Comparison of ENCODE assay signal across 12 cellular contexts in the genomic region with DNA sequence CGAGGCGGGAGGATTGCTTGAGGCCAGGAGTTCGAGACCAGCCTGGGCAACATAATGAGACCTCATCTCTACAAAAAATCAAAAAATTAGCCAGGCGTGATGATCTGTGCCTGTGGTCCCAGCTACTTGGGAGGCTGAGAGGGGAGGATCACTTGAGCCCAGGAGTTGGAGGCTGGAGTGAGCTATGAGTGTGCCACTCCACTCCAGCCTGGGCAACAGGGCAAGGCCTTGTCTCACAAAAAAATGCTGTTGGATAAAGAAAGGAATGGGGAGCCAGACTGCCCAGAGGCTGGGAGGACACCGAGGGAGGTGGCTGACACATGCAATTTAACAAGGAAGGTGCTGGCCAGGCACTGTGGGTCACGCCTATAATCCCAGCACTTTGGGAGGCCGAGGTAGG. TPM values are rescaled to one million over a fixed set of nuclear protein-coding genes. Genes with fewer than 3 reads are reported as not detected.
DNase-seq lines count a peak whose midpoint lies in the region; ATAC-seq, FAIRE-seq and TF ChIP-seq lines count a peak whose summit lies in the region.
"Not testable (repeated sequence)": the region's sequence is repeated elsewhere in the genome, so short reads cannot be mapped to it uniquely, and the experiment has no call there.
"Had no signal": no experiment of that assay in that cellular context is flagged by ENCODE, and none has a peak within 500 bp of the region (broad histone marks: within the 10 kb centered on the region; RNA-seq: fewer than 3 reads in every experiment).

No MANE protein-coding gene starts in this region.

- not testable (repeated sequence) for H3K4me2 ChIP-seq in astrocyte (ENCODE audit: low read length); neural progenitor cell

- TF ChIP-seq EP300 in esophagus muscularis mucosa (IDR thresholded peaks at IDR 0.05), result not testable (repeated sequence)

- TF ChIP-seq POLR2A in esophagus muscularis mucosa (IDR thresholded peaks at IDR 0.05; ENCODE audit: low read depth); spleen (IDR thresholded peaks at IDR 0.05): not testable (repeated sequence)

- BruUV-seq in Caco-2 (replicated peaks; lab: Mats Ljungman, UMichigan), result not testable (repeated sequence)

- DNase-seq in Caco-2; astrocyte (ENCODE audit: low read depth); esophagus muscularis mucosa (ENCODE audit: extremely low spot score); neural progenitor cell (ENCODE audit: low spot score); thoracic aorta (ENCODE audit: low spot score): not testable (repeated sequence)
- DNase-seq in spleen (peak; percentile 22), aorta (peak in 1 of 2 donors; percentile 33)

- not testable (repeated sequence) for H3K4me1 Mint-ChIP-seq in Caco-2 (ENCODE audit: low read depth, unreplicated experiment); astrocyte (ENCODE audit: low read depth, unreplicated experiment)
- H3K4me1 Mint-ChIP-seq in neural progenitor cell, result peaks cover 25% of the 10 kb centered on the region

- CTCF ChIA-PET in Caco-2 (lab: Charles Lee), result interaction anchor here (1.3 kb wide), 1 partner anchor 12 kb away, joined by 3 read pairs; no protein-coding TSS in a partner anchor

- H3K9ac ChIP-seq in astrocyte (ENCODE audit: low read length); neural progenitor cell: not testable (repeated sequence)
- peak overlapping the region; percentile 57 for H3K9ac ChIP-seq in muscle layer of colon (ENCODE audit: low read length)

- H3K36me3 ChIP-seq in Caco-2 (ENCODE audit: control insufficient read depth, insufficient read depth, low read length); astrocyte (ENCODE audit: insufficient read depth, low read length); neural progenitor cell; spleen; thoracic aorta; aorta (ENCODE audit: control insufficient read depth in 1 of 2, insufficient read depth in 2 of 2, low read length in 1 of 2): not testable (repeated sequence)
- peaks cover 0 to 78% (median 41%) of the 10 kb centered on the region in 4 donors for H3K36me3 ChIP-seq in esophagus muscularis mucosa
- H3K36me3 ChIP-seq in muscle layer of colon (ENCODE audit: insufficient read depth, low read length), result peaks cover 53% of the 10 kb centered on the region

- not testable (repeated sequence) for H3K27me3 Mint-ChIP-seq in Caco-2 (ENCODE audit: insufficient read depth, unreplicated experiment); astrocyte (ENCODE audit: low read depth, unreplicated experiment)
- peaks cover 18% of the 10 kb centered on the region for H3K27me3 Mint-ChIP-seq in neural progenitor cell (ENCODE audit: insufficient read depth, low read depth)

- not testable (repeated sequence) for H3K27me3 ChIP-seq in Caco-2 (replicated peaks; ENCODE audit: control insufficient read depth, insufficient read depth, low read length); astrocyte (ENCODE audit: insufficient read depth, low read length); esophagus muscularis mucosa; muscle layer of colon (ENCODE audit: control insufficient read depth in 1 of 2, insufficient read depth in 2 of 2, low read length in 2 of 2); neural progenitor cell; thoracic aorta (replicated peaks; ENCODE audit: insufficient read depth); aorta (ENCODE audit: control insufficient read depth in 1 of 2, insufficient read depth in 2 of 2, low read length in 1 of 2)
- H3K27me3 ChIP-seq in spleen (replicated peaks in 1 of 7), result peaks cover 0 to 19% (median 0%) of the 10 kb centered on the region in 7 donors

- not testable (repeated sequence) for H3K4me1 ChIP-seq in Caco-2; aorta (ENCODE audit: control insufficient read depth in 1 of 2, insufficient read depth in 2 of 2, low read length in 2 of 2)
- H3K4me1 ChIP-seq in astrocyte (ENCODE audit: insufficient read depth, low read length) (peaks cover 19% of the 10 kb centered on the region), esophagus muscularis mucosa (peaks cover 10 to 100% (median 95%) of the 10 kb centered on the region in 4 donors), muscle layer of colon (ENCODE audit: insufficient read depth, low read length) (peaks cover 77% of the 10 kb centered on the region), neural progenitor cell (peaks cover 16% of the 10 kb centered on the region), spleen (peaks cover 0 to 21% (median 0%) of the 10 kb centered on the region in 6 donors), thoracic aorta (ENCODE audit: control insufficient read depth in 1 of 2, low read depth in 2 of 2) (peaks cover 74 to 97% of the 10 kb centered on the region in 2 donors)

- H3K36me3 Mint-ChIP-seq in Caco-2 (ENCODE audit: insufficient read depth, unreplicated experiment); astrocyte (ENCODE audit: low read depth, unreplicated experiment); neural progenitor cell: not testable (repeated sequence)

- not testable (repeated sequence) for H3K9me3 Mint-ChIP-seq in Caco-2 (ENCODE audit: unreplicated experiment); astrocyte (ENCODE audit: unreplicated experiment); neural progenitor cell

- intact Hi-C loops in Caco-2 (cut with micrococcal nuclease; ENCODE audit: unreplicated experiment); esophagus muscularis mucosa (cut with DNase I); spleen (cut with DNase I; ENCODE audit: low total_unique reads); aorta (cut with DNase I): not testable (repeated sequence)

- H3K27ac Mint-ChIP-seq in Caco-2 (ENCODE audit: unreplicated experiment) (peak overlapping the region; percentile 16), astrocyte (ENCODE audit: unreplicated experiment) (peak overlapping the region; percentile 5)
- H3K27ac Mint-ChIP-seq in neural progenitor cell, result not testable (repeated sequence)

- POLR2A ChIA-PET in Caco-2 (lab: Charles Lee), result not testable (repeated sequence)

- H2AFZ ChIP-seq in astrocyte (ENCODE audit: low read depth, low read length); neural progenitor cell (replicated peaks): not testable (repeated sequence)

- not testable (repeated sequence) for H3K27ac ChIP-seq in astrocyte (ENCODE audit: low read depth, low read length); neural progenitor cell
- H3K27ac ChIP-seq in esophagus muscularis mucosa (replicated peaks in 1 of 4), result peak overlapping the region; percentile 75 to 95 (median 82)
- H3K27ac ChIP-seq in muscle layer of colon (ENCODE audit: low read depth, low read length), result peak overlapping the region; percentile 62
- peak overlapping the region in 1 of 8 donors; percentile 37 for H3K27ac ChIP-seq in spleen
- H3K27ac ChIP-seq in thoracic aorta, result peak overlapping the region; percentile 91 to 96
- peak overlapping the region; percentile 80 to 98 for H3K27ac ChIP-seq in aorta (ENCODE audit: low read depth in 1 of 2, low read length in 2 of 2)

- H3K79me2 ChIP-seq in astrocyte (ENCODE audit: insufficient read depth, low read length); neural progenitor cell (ENCODE audit: low read depth): not testable (repeated sequence)

- not testable (repeated sequence) for ATAC-seq in thoracic aorta (ENCODE audit: insufficient number of reproducible peaks, low FRiP score, low read depth); aorta (ENCODE audit: low FRiP score)

- H3K4me3 ChIP-seq in Caco-2 (ENCODE audit: low read depth, low read length); astrocyte (ENCODE audit: insufficient read depth, low read depth, low read length); neural progenitor cell; spleen; thoracic aorta; aorta (ENCODE audit: low read length in 2 of 2): not testable (repeated sequence)
- H3K4me3 ChIP-seq in esophagus muscularis mucosa, result peak overlapping the region in 3 of 4 donors; percentile 13 to 36 (median 15)
- peak overlapping the region in 1 of 2 donors; percentile 11 for H3K4me3 ChIP-seq in muscle layer of colon (ENCODE audit: low read depth in 1 of 2, low read length in 2 of 2)

- not testable (repeated sequence) for FAIRE-seq in astrocyte (lab: Jason Lieb, UNC)

- not testable (repeated sequence) for H3K4me3 Mint-ChIP-seq in Caco-2 (ENCODE audit: unreplicated experiment); astrocyte (ENCODE audit: unreplicated experiment)
- H3K4me3 Mint-ChIP-seq in neural progenitor cell, result peak overlapping the region; percentile 67

- not testable (repeated sequence) for H3K9me3 ChIP-seq in Caco-2; astrocyte (ENCODE audit: insufficient read depth, low read depth, low read length); esophagus muscularis mucosa; muscle layer of colon (ENCODE audit: low read length); neural progenitor cell (ENCODE audit: low read depth); spleen; thoracic aorta; aorta (ENCODE audit: control insufficient read depth, low read length)

- TF ChIP-seq CTCF in Caco-2 (IDR thresholded peaks at IDR 0.05; ENCODE audit: insufficient read depth in 1 of 2, low read depth in 1 of 2, low read length in 1 of 2, severe bottlenecking in 1 of 2, unreplicated experiment in 1 of 2); astrocyte (IDR thresholded peaks at IDR 0.05; ENCODE audit: insufficient read depth, low read depth, low read length); esophagus muscularis mucosa (IDR thresholded peaks at IDR 0.05); neural progenitor cell (IDR thresholded peaks at IDR 0.05); spleen (IDR thresholded peaks at IDR 0.05 in 8 of 11, conservative IDR thresholded peaks at IDR 0.05 in 3 of 11); thoracic aorta (IDR thresholded peaks at IDR 0.05): not testable (repeated sequence)

- 56% methylated on average over 7 of the region's 7 CpGs for WGBS in esophagus muscularis mucosa
- WGBS in spleen, 5 donors, result 82 to 92% (median 89%) methylated on average over 7 of the region's 7 CpGs
- 66 to 68% methylated on average over 7 of the region's 7 CpGs for WGBS in aorta, 2 donors

- H3F3A ChIP-seq in neural progenitor cell (ENCODE audit: low read depth), result peaks cover 35% of the 10 kb centered on the region

- not testable (repeated sequence) for H4K20me1 ChIP-seq in astrocyte (ENCODE audit: insufficient read depth, low read length); neural progenitor cell (ENCODE audit: low read depth)

RNA-seq across cellular contexts. Expression of a gene that starts 47.5 kb away (rescaled TPM):
- total RNA-seq in Caco-2 (2022) (0.19 TPM in 1 of 2 replicates, not detected in the other), astrocyte (1.0 and 1.7 TPM in 2 replicates), esophagus muscularis mucosa (over 10,000 TPM in 3 of 4 donors, 1,000 to 10,000 TPM in 1; 9,583 to 20,476 (median 14,208) TPM), neural progenitor cell (ENCODE audit: low replicate concordance) (0.07 and 0.25 TPM in 2 replicates), spleen (100 to 1,000 TPM in 6 of 7 donors, 10 to 100 TPM in 1; 59.0 to 135 (median 114) TPM), thoracic aorta (1,000 to 10,000 TPM; 2,411 to 2,456 TPM), aorta (1,000 to 10,000 TPM; 1,606 to 2,053 TPM)
- polyA plus RNA-seq in spleen (10 to 100 TPM in 2 of 3 donors, 1 to 10 TPM in 1; 9.6 to 29.9 (median 23.3) TPM), aorta (100 to 1,000 TPM; 631 to 732 TPM)
- total RNA-seq: A172; CD4-positive, alpha-beta T cell; GM23248; H4 had no signal

Comparison
In these comparisons a context has a peak if more than half of its experiments do, and no peak if none do; other contexts are left out.
1. RNA of a gene that starts 47.5 kb away (total RNA-seq): 9,583 to 20,476 TPM in esophagus muscularis mucosa, 2,411 to 2,456 TPM in thoracic aorta, 1,606 to 2,053 TPM in aorta and 59.0 to 135 TPM in spleen; 1.0 to 1.7 TPM in astrocyte, 0.07 to 0.25 TPM in neural progenitor cell and 0.19 TPM in Caco-2; every median in the first group is over 10 times any median in the second.